Comparison of ENCODE assay signal across 1 cellular context in the genomic region with DNA sequence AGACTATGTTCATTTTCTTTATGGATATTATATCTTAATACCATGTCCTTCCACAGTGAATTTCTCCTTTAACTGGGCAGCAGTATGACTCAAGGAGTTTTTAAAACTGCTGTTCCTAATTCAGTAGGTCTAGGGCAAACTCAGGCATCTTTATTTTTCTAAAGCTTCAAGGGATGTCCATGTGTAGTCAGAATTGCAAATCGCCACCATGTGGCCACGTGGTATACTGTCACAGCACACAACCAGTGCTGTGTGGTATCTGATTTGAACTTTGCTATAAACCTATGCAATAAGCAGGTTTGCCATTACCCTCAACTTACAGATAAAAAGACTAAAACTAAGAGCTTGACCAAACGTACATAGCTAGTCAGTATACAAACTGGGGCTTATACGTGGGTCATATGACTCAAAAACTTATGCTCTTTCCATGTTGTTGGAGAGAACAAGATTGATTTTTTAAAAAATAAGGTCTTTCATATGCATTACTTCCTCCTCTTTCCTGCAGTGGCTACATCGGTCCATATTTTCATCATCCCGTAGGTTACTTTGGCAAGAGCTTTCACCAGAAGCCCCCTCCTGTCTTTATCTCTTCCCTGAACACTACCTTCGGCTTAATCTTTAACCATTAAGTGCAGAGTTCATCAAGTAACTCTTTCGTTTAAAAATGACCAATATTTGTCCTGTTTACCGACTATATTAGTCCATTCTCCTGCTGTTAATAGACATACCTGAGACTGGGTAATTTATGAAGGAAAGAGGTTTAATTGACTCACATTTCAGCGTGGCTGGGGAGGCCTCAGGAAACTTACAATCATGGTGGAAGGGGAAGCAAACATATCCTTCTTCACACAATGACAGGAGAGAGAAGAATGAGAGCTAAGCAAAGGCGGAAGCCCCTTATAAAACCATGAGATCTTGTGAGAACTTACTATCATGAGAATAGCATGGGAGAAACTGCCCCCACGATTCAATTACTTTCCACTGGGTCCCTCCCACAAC.
TF ChIP-seq lines count a peak whose summit lies in the region.

No MANE protein-coding gene starts in this region.

TF ChIP-seq in A549, 52 proteins besides CTCF, POLR2A, EP300 and RAD21:
- TF ChIP-seq, protein P1, sequence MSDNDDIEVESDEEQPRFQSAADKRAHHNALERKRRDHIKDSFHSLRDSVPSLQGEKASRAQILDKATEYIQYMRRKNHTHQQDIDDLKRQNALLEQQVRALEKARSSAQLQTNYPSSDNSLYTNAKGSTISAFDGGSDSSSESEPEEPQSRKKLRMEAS (IDR thresholded peaks at IDR 0.05): 0 out of 2 replicates have a peak, but pooled peaks have one; percentile 42
- TF ChIP-seq SMC3 (IDR thresholded peaks at IDR 0.05) (peak; percentile 51; the same call in 2 of the 3 replicates), PHF8 (IDR thresholded peaks at IDR 0.05; ENCODE audit: borderline replicate concordance, low read depth) (no peak), EHF (CRISPR knock-in tag; IDR thresholded peaks at IDR 0.05) (no peak)
- TF ChIP-seq, protein P2, sequence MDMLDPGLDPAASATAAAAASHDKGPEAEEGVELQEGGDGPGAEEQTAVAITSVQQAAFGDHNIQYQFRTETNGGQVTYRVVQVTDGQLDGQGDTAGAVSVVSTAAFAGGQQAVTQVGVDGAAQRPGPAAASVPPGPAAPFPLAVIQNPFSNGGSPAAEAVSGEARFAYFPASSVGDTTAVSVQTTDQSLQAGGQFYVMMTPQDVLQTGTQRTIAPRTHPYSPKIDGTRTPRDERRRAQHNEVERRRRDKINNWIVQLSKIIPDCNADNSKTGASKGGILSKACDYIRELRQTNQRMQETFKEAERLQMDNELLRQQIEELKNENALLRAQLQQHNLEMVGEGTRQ (IDR thresholded peaks at IDR 0.05): peak; percentile 59; the same call in 1 of the 2 replicates
